Comparison of ENCODE assay signal across 11 cellular contexts in genomic region chr3:172065967-172066762, GRCh38. TPM values are rescaled to one million over a fixed set of nuclear protein-coding genes. Genes with fewer than 3 reads are reported as not detected.
DNase-seq lines count a peak whose midpoint lies in the region; ATAC-seq and TF ChIP-seq lines count a peak whose summit lies in the region.
"Had no signal": no experiment of that assay in that cellular context is flagged by ENCODE, and none has a peak within 500 bp of the region (broad histone marks: within the 10 kb centered on the region; RNA-seq: fewer than 3 reads in every experiment).

No MANE protein-coding gene starts in this region.

- no peaks in the 10 kb centered on the region for H3K36me3 Mint-ChIP-seq in stimulated activated effector memory CD8-positive, alpha-beta T cell treated with anti-CD3 and anti-CD28 coated beads, Interleukin-12 subunit alpha, Interleukin-12 subunit beta, amount 100 ng/mL, for 72 hours

- peaks cover 51% of the 10 kb centered on the region for H3K4me1 Mint-ChIP-seq in stimulated activated effector memory CD8-positive, alpha-beta T cell treated with anti-CD3 and anti-CD28 coated beads, Interleukin-12 subunit alpha, Interleukin-12 subunit beta, amount 100 ng/mL, for 72 hours

- DNase-seq in DMS 273 (lab: John Stamatoyannopoulos, UW; ENCODE audit: unreplicated experiment) (peak; percentile 30), DMS 273 treated with DMSO at 0.1 percent for 48 hours (lab: John Stamatoyannopoulos, UW) (no peak), fibroblast of villous mesenchyme (ENCODE audit: low read depth) (peak; percentile 85), GF-D8 (lab: John Stamatoyannopoulos, UW) (no peak)
- no peak for DNase-seq in stimulated activated effector memory CD8-positive, alpha-beta T cell treated with anti-CD3 and anti-CD28 coated beads, Interleukin-12 subunit alpha, Interleukin-12 subunit beta, amount 100 ng/mL, for 72 hours (ENCODE audit: low spot score in 2 of 2)
- DNase-seq in activated CD4-positive, alpha-beta T cell treated with anti-CD3 and anti-CD28 coated beads, Interleukin-2, amount 50 U/mL, for 1 hour, result no peak
- DNase-seq: activated B cell treated with CpG ODN at 0.5 μM for 24 hours, caudate nucleus had no signal

- no peaks in the 10 kb centered on the region for H3K36me3 ChIP-seq in OCI-LY3 (replicated peaks; ENCODE audit: low read depth, low read length)

- peaks cover 31% of the 10 kb centered on the region for H3K4me1 ChIP-seq in OCI-LY3 (ENCODE audit: low read length)

- no peak for TF ChIP-seq CTCF in OCI-LY3 (IDR thresholded peaks at IDR 0.05; ENCODE audit: low read depth, low read length)
- TF ChIP-seq CTCF in fibroblast of villous mesenchyme (IDR thresholded peaks at IDR 0.05; ENCODE audit: insufficient read depth, low read depth, low read length), result no peak

- no peak overlapping the region for H2AFZ ChIP-seq in OCI-LY3 (ENCODE audit: low read depth, low read length)

- peaks cover 9% of the 10 kb centered on the region; the same call in 1 of the 2 replicates for H3K79me2 ChIP-seq in OCI-LY3 (ENCODE audit: low read length)

- H3K4me2 ChIP-seq in OCI-LY3 (ENCODE audit: low read length), result peak overlapping the region; percentile 72

- H3K27ac Mint-ChIP-seq in stimulated activated effector memory CD8-positive, alpha-beta T cell treated with anti-CD3 and anti-CD28 coated beads, Interleukin-12 subunit alpha, Interleukin-12 subunit beta, amount 100 ng/mL, for 72 hours, result peak overlapping the region; percentile 14
- H3K27ac Mint-ChIP-seq: activated B cell treated with CpG ODN at 0.5 μM for 24 hours had no signal

- no peak overlapping the region for H3K4me3 Mint-ChIP-seq in stimulated activated effector memory CD8-positive, alpha-beta T cell treated with anti-CD3 and anti-CD28 coated beads, Interleukin-12 subunit alpha, Interleukin-12 subunit beta, amount 100 ng/mL, for 72 hours
- H3K4me3 Mint-ChIP-seq: activated B cell treated with CpG ODN at 0.5 μM for 24 hours had no signal

- no peak for ATAC-seq in stimulated activated effector memory CD8-positive, alpha-beta T cell treated with anti-CD3 and anti-CD28 coated beads, Interleukin-12 subunit alpha, Interleukin-12 subunit beta, amount 100 ng/mL, for 72 hours
- ATAC-seq in GM21526 (IDR thresholded peaks at IDR 0.05; ENCODE audit: low FRiP score, unreplicated experiment), result no peak

- H3K9me3 Mint-ChIP-seq in stimulated activated effector memory CD8-positive, alpha-beta T cell treated with anti-CD3 and anti-CD28 coated beads, Interleukin-12 subunit alpha, Interleukin-12 subunit beta, amount 100 ng/mL, for 72 hours, result no peaks in the 10 kb centered on the region
- H3K9me3 Mint-ChIP-seq: activated B cell treated with CpG ODN at 0.5 μM for 24 hours had no signal

- no peak overlapping the region for H3K27ac ChIP-seq in OCI-LY3 (ENCODE audit: low read length)
- H3K27ac ChIP-seq: 22Rv1 had no signal

- no peak overlapping the region for H3K9ac ChIP-seq in OCI-LY3 (ENCODE audit: low read length)

- no peaks in the 10 kb centered on the region for H3K27me3 ChIP-seq in OCI-LY3 (ENCODE audit: low read depth, low read length)

- peak overlapping the region; percentile 37 for H3K4me3 ChIP-seq in OCI-LY3 (ENCODE audit: low read length)
- H3K4me3 ChIP-seq in fibroblast of villous mesenchyme (ENCODE audit: low read depth, low read length), result no peak overlapping the region

- H3K9me3 ChIP-seq in OCI-LY3 (ENCODE audit: insufficient read depth, low read length), result no peaks in the 10 kb centered on the region

- H4K20me1 ChIP-seq in OCI-LY3 (ENCODE audit: insufficient read depth, low read length), result peaks cover 38% of the 10 kb centered on the region

RNA-seq across cellular contexts. Expression of gene FNDC3B, which starts 26.8 kb away (rescaled TPM):
- 165 and 221 TPM in 2 replicates for total RNA-seq in fibroblast of villous mesenchyme

Comparison
In these comparisons a context has a peak if more than half of its experiments do, and no peak if none do; other contexts are left out.
1. DNase-seq: peak in DMS 273 (single experiment) and fibroblast of villous mesenchyme (single experiment); none in DMS 273 treated with DMSO at 0.1 percent for 48 hours (single experiment), stimulated activated effector memory CD8-positive, alpha-beta T cell treated with anti-CD3 and anti-CD28 coated beads, Interleukin-12 subunit alpha, Interleukin-12 subunit beta, amount 100 ng/mL, for 72 hours (0 of 2), GF-D8 (single experiment) and activated CD4-positive, alpha-beta T cell treated with anti-CD3 and anti-CD28 coated beads, Interleukin-2, amount 50 U/mL, for 1 hour (single experiment).